Comparison of ENCODE assay signal across 18 cellular contexts in genomic region chr12:53518381-53518780, GRCh38. TPM values are rescaled to one million over a fixed set of nuclear protein-coding genes. Genes with fewer than 3 reads are reported as not detected.
A peak's percentile ranks its signal among the peaks of the same experiment; 100 is the strongest.
DNase-seq lines count a peak whose midpoint lies in the region; ATAC-seq and TF ChIP-seq lines count a peak whose summit lies in the region.
"Had no signal": no experiment of that assay in that cellular context is flagged by ENCODE, and none has a peak within 500 bp of the region (broad histone marks: within the 10 kb centered on the region; RNA-seq: fewer than 3 reads in every experiment).

No MANE protein-coding gene starts in this region.

- no peak for TF ChIP-seq RAD21 in IMR-90 (IDR thresholded peaks at IDR 0.05; ENCODE audit: low read length)

- in situ Hi-C loops in IMR-90 (cut with MboI; ENCODE audit: low sequenced_read_pairs) = loop anchor here (10.0 kb wide), 1 partner anchor 304 kb away; no protein-coding TSS in a partner anchor

- H3K36me3 ChIP-seq in IMR-90 (ENCODE audit: control insufficient read depth, insufficient read depth, low read length) (peaks cover 49% of the 10 kb centered on the region), osteoblast (ENCODE audit: insufficient read depth, low read length) (peaks cover 81% of the 10 kb centered on the region), MM.1S (replicated peaks; ENCODE audit: insufficient read depth, low read length) (no peaks in the 10 kb centered on the region; the same call in 1 of the 2 replicates)

- H3K4me2 ChIP-seq in IMR-90 (ENCODE audit: low read depth, low read length) = no peak overlapping the region
- no peak overlapping the region for H3K4me2 ChIP-seq in osteoblast (ENCODE audit: insufficient read depth, low read length)
- H3K4me2 ChIP-seq in MM.1S (ENCODE audit: low read depth, low read length) = no peak overlapping the region
- H3K4me2 ChIP-seq: BLaER1 treated with 17β-estradiol and CSF1 and Interleukin-3, amounts not matched to agents 10 nM and 100 nM; KMS-11 had no signal

- H3K36me3 Mint-ChIP-seq in activated naive CD8-positive, alpha-beta T cell treated with anti-CD3 and anti-CD28 coated beads for 36 hours = peaks cover 6% of the 10 kb centered on the region

- 78% methylated on average over 3 of the region's 5 CpGs; no CpG with 5 or more reads in 1 of the 2 experiments for WGBS in IMR-90 (ENCODE audit: extremely low coverage in 2 of 2, insufficient read length in 1 of 2), 2 experiments

- H3K9me3 ChIP-seq in IMR-90 (ENCODE audit: control insufficient read depth, insufficient read depth, low read length) (no peaks in the 10 kb centered on the region), osteoblast (ENCODE audit: low read depth, low read length) (no peaks in the 10 kb centered on the region), MM.1S (replicated peaks; ENCODE audit: insufficient read depth, low read length) (no peaks in the 10 kb centered on the region)
- H3K9me3 ChIP-seq: BLaER1 treated with 17β-estradiol and CSF1 and Interleukin-3, amounts not matched to agents 10 nM and 100 nM; SJCRH30 had no signal

- no peaks in the 10 kb centered on the region for H3K9me1 ChIP-seq in IMR-90 (ENCODE audit: insufficient read depth, low read length)

- dilution Hi-C loops in IMR-90 (cut with HindIII; ENCODE audit: low sequenced_read_pairs, unreplicated experiment) = no loop called here

- no peak overlapping the region for H2BK120ac ChIP-seq in IMR-90 (ENCODE audit: low read depth, low read length)

- H3K9me2 ChIP-seq in MM.1S (replicated peaks; ENCODE audit: insufficient read depth, low read length) = no peaks in the 10 kb centered on the region

- CTCF ChIA-PET in IMR-90 (lab: Yijun Ruan, JAX) = interaction anchor here (1.0 kb wide), 1 partner anchor 10 kb away, joined by 3 read pairs; no protein-coding TSS in a partner anchor

- peaks cover 2% of the 10 kb centered on the region; the same call in 1 of the 2 replicates for H3K4me1 ChIP-seq in IMR-90 (ENCODE audit: control insufficient read depth, insufficient read depth, low read length)
- no peaks in the 10 kb centered on the region for H3K4me1 ChIP-seq in osteoblast (ENCODE audit: insufficient read depth, low read length)
- no peaks in the 10 kb centered on the region for H3K4me1 ChIP-seq in MM.1S (ENCODE audit: low read length)
- H3K4me1 ChIP-seq: SJCRH30 had no signal

- no peaks in the 10 kb centered on the region for H3K27me3 ChIP-seq in IMR-90 (ENCODE audit: control insufficient read depth, insufficient read depth, low read length)
- no peaks in the 10 kb centered on the region for H3K27me3 ChIP-seq in osteoblast (ENCODE audit: insufficient read depth, low read length)
- H3K27me3 ChIP-seq in MM.1S (replicated peaks; ENCODE audit: insufficient read depth, low read length) = no peaks in the 10 kb centered on the region
- H3K27me3 ChIP-seq: BLaER1 treated with 17β-estradiol and CSF1 and Interleukin-3, amounts not matched to agents 10 nM and 100 nM; SJCRH30 had no signal

- peak; percentile 16; the same call in 1 of the 2 replicates for ATAC-seq in IMR-90 (ENCODE audit: low read depth)

- no TSS peak for BruUV-seq in IMR-90 (replicated peaks; lab: Mats Ljungman, UMichigan)

- no peak overlapping the region for H2AFZ ChIP-seq in IMR-90 (replicated peaks; ENCODE audit: low read length, poor library complexity)
- H2AFZ ChIP-seq in osteoblast (ENCODE audit: low read length) = no peak overlapping the region
- H2AFZ ChIP-seq in MM.1S (ENCODE audit: low read length) = no peak overlapping the region

- H3K79me1 ChIP-seq in IMR-90 (ENCODE audit: low read depth in 1 of 2, low read length in 2 of 2) = peaks cover 0 to 3% of the 10 kb centered on the region in 2 experiments; a peak in 1 of 4 replicates

- no peak for TF ChIP-seq POLR2A in IMR-90 (IDR thresholded peaks at IDR 0.05; ENCODE audit: low read depth, low read length)

- no peak overlapping the region for H2BK15ac ChIP-seq in IMR-90 (ENCODE audit: low read depth, low read length)

- H4K5ac ChIP-seq in IMR-90 (ENCODE audit: low read depth, low read length) = no peak overlapping the region

- H3K4me1 Mint-ChIP-seq in activated naive CD8-positive, alpha-beta T cell treated with anti-CD3 and anti-CD28 coated beads for 36 hours = no peaks in the 10 kb centered on the region
- H3K4me1 Mint-ChIP-seq: CD8-positive, alpha-beta memory T cell had no signal

- no peak overlapping the region for H2BK20ac ChIP-seq in IMR-90 (ENCODE audit: low read depth, low read length)

- H4K8ac ChIP-seq in IMR-90 (ENCODE audit: low read depth in 2 of 2, low read length in 2 of 2) = no peak overlapping the region

- H2AK9ac ChIP-seq in IMR-90 (replicated peaks; ENCODE audit: low read depth, low read length, poor library complexity) = no peak overlapping the region

- no peaks in the 10 kb centered on the region for H3K79me2 ChIP-seq in osteoblast (ENCODE audit: insufficient read depth, low read length)
- H3K79me2 ChIP-seq in MM.1S (ENCODE audit: low read length) = no peaks in the 10 kb centered on the region

- H3K23ac ChIP-seq in IMR-90 (ENCODE audit: low read depth, low read length) = no peak overlapping the region

- no peaks in the 10 kb centered on the region for H3F3A ChIP-seq in MM.1S (ENCODE audit: insufficient read depth, low read length)

- no peak overlapping the region for H3K4me3 Mint-ChIP-seq in activated naive CD8-positive, alpha-beta T cell treated with anti-CD3 and anti-CD28 coated beads for 36 hours
- H3K4me3 Mint-ChIP-seq: CD8-positive, alpha-beta memory T cell had no signal

- H3K18ac ChIP-seq in IMR-90 (ENCODE audit: low read depth, low read length) = no peak overlapping the region

- H3K9ac ChIP-seq in IMR-90 (ENCODE audit: low read depth, low read length) (no peak overlapping the region), MM.1S (ENCODE audit: low read length) (no peak overlapping the region)
- H3K9ac ChIP-seq: KMS-11 had no signal

- H3K27ac Mint-ChIP-seq in activated naive CD8-positive, alpha-beta T cell treated with anti-CD3 and anti-CD28 coated beads for 36 hours = no peak overlapping the region
- H3K27ac Mint-ChIP-seq: CD8-positive, alpha-beta memory T cell had no signal

- no peak overlapping the region for H3K4ac ChIP-seq in IMR-90 (ENCODE audit: low read depth, low read length)

- no peak overlapping the region for H3K4me3 ChIP-seq in IMR-90 (ENCODE audit: insufficient read depth, low read depth, low read length)
- no peak overlapping the region for H3K4me3 ChIP-seq in cardiac fibroblast (replicated peaks in 1 of 2; ENCODE audit: low read depth in 2 of 2, low read length in 2 of 2)
- no peak overlapping the region for H3K4me3 ChIP-seq in osteoblast (ENCODE audit: insufficient read depth, low read length)
- H3K4me3 ChIP-seq in MM.1S (ENCODE audit: low read length) = no peak overlapping the region
- H3K4me3 ChIP-seq: BLaER1 treated with 17β-estradiol and CSF1 and Interleukin-3, amounts not matched to agents 10 nM and 100 nM; SJCRH30 had no signal

- DNase-seq in ELR (ENCODE audit: low read depth) (peak; percentile 53), IMR-90 (peak; percentile 41), cardiac fibroblast (ENCODE audit: low read depth in 2 of 2) (peak; percentile 21 to 30), osteoblast (ENCODE audit: insufficient read length, low spot score, missing footprints) (peak; percentile 22), NK-92 (lab: John Stamatoyannopoulos, UW; ENCODE audit: unreplicated experiment) (no peak), MM.1S (no peak)
- DNase-seq in activated naive CD8-positive, alpha-beta T cell treated with anti-CD3 and anti-CD28 coated beads for 36 hours = no peak
- DNase-seq: CD8-positive, alpha-beta memory T cell; H7; NCI-H1105; NCI-H1694 treated with DMSO at 0.1 percent for 48 hours; NCI-H526 treated with DMSO at 0.1 percent for 48 hours; NK-92 treated with Interleukin-12 subunit alpha and Interleukin-12 subunit beta, amount 100 ng/mL, for 24 hours; OCI-M1; SJCRH30; T-helper 2 cell had no signal

- H2AK5ac ChIP-seq in IMR-90 (ENCODE audit: low read depth, low read length) = no peak overlapping the region

- H3K27me3 Mint-ChIP-seq in activated naive CD8-positive, alpha-beta T cell treated with anti-CD3 and anti-CD28 coated beads for 36 hours = no peaks in the 10 kb centered on the region

- no peaks in the 10 kb centered on the region for H3K9me3 Mint-ChIP-seq in activated naive CD8-positive, alpha-beta T cell treated with anti-CD3 and anti-CD28 coated beads for 36 hours
- H3K9me3 Mint-ChIP-seq: CD8-positive, alpha-beta memory T cell had no signal

- intact Hi-C loops in IMR-90 (cut with micrococcal nuclease) = no loop called here

- TF ChIP-seq CTCF in IMR-90 (conservative IDR thresholded peaks at IDR 0.05; ENCODE audit: low read depth, low read length) (no peak), cardiac fibroblast (IDR thresholded peaks at IDR 0.05; ENCODE audit: low read depth, low read length) (no peak), osteoblast (IDR thresholded peaks at IDR 0.05; ENCODE audit: extremely low read depth, low read depth, low read length) (no peak), MM.1S (IDR thresholded peaks at IDR 0.05; ENCODE audit: low read length) (no peak)

- no peak overlapping the region for H3K14ac ChIP-seq in IMR-90 (replicated peaks; ENCODE audit: low read depth, low read length)

- H4K91ac ChIP-seq in IMR-90 (ENCODE audit: insufficient read depth, low read depth, low read length) = no peak overlapping the region

- POLR2A ChIA-PET in IMR-90 (lab: Charles Lee; ENCODE audit: unreplicated experiment) = no interaction called here

- H3K27ac ChIP-seq in IMR-90 (ENCODE audit: insufficient read depth, low read length) = no peak overlapping the region
- H3K27ac ChIP-seq in osteoblast (ENCODE audit: low read depth, low read length) = no peak overlapping the region
- H3K27ac ChIP-seq in MM.1S (ENCODE audit: low read length) = no peak overlapping the region
- H3K27ac ChIP-seq: BLaER1 treated with 17β-estradiol and CSF1 and Interleukin-3, amounts not matched to agents 10 nM and 100 nM; KMS-11; SJCRH30 had no signal

- no peak overlapping the region for H3K56ac ChIP-seq in IMR-90 (ENCODE audit: extremely low read depth, insufficient read depth, low read length)

- no peak overlapping the region for H2BK5ac ChIP-seq in IMR-90 (ENCODE audit: low read depth, low read length, poor library complexity, severe bottlenecking)

- no peaks in the 10 kb centered on the region; the same call in 1 of the 2 replicates for H4K20me1 ChIP-seq in IMR-90 (ENCODE audit: insufficient read depth, low read length)
- no peaks in the 10 kb centered on the region for H4K20me1 ChIP-seq in osteoblast (ENCODE audit: insufficient read depth, low read length)
- no peaks in the 10 kb centered on the region for H4K20me1 ChIP-seq in MM.1S (ENCODE audit: insufficient read depth, low read length)

RNA-seq across cellular contexts. Expression of gene NPFF, which starts 11.1 kb away (rescaled TPM):
- not detected in 2 replicates for total RNA-seq in IMR-90 (2012; rRNA removed)
- polyA plus RNA-seq in IMR-90 (2012; rRNA removed) = not detected in 2 replicates
- not detected in 2 replicates for polyA plus RNA-seq in IMR-90 (2012; cell fraction: cytosol; rRNA removed)
- 0.87 TPM in 1 of 2 replicates, not detected in the other for polyA plus RNA-seq in IMR-90 (2012; cell fraction: nucleus; rRNA removed; ENCODE audit: low replicate concordance)
- not detected in 2 replicates for total RNA-seq in osteoblast
- total RNA-seq in activated naive CD8-positive, alpha-beta T cell treated with anti-CD3 and anti-CD28 coated beads for 36 hours = not detected
- total RNA-seq: CD8-positive, alpha-beta memory T cell; H7 had no signal
- polyA plus RNA-seq: CD8-positive, alpha-beta memory T cell had no signal

RNA-seq across cellular contexts. Expression of gene TARBP2, which starts 17.3 kb away (rescaled TPM):
- total RNA-seq in IMR-90 (2012; rRNA removed) (27.4 and 27.8 TPM in 2 replicates), osteoblast (33.0 and 35.5 TPM in 2 replicates)
- polyA plus RNA-seq in IMR-90 (2012; rRNA removed) = 46.1 and 49.6 TPM in 2 replicates
- polyA plus RNA-seq in IMR-90 (2012; cell fraction: cytosol; rRNA removed) = 31.9 and 38.5 TPM in 2 replicates
- polyA plus RNA-seq in IMR-90 (2012; cell fraction: nucleus; rRNA removed; ENCODE audit: low replicate concordance) = 128 and 140 TPM in 2 replicates
- 10 to 100 TPM; 41.0 to 47.3 TPM for total RNA-seq in activated naive CD8-positive, alpha-beta T cell treated with anti-CD3 and anti-CD28 coated beads for 36 hours

RNA-seq across cellular contexts. Expression of gene MAP3K12, which starts 19.1 kb away (rescaled TPM):
- 20.6 and 29.0 TPM in 2 replicates for total RNA-seq in IMR-90 (2012; rRNA removed)
- polyA plus RNA-seq in IMR-90 (2012; rRNA removed) = 48.6 and 52.5 TPM in 2 replicates
- 18.8 and 22.6 TPM in 2 replicates for polyA plus RNA-seq in IMR-90 (2012; cell fraction: cytosol; rRNA removed)
- 284 and 449 TPM in 2 replicates for polyA plus RNA-seq in IMR-90 (2012; cell fraction: nucleus; rRNA removed; ENCODE audit: low replicate concordance)
- total RNA-seq in osteoblast = 49.6 and 51.9 TPM in 2 replicates
- total RNA-seq in activated naive CD8-positive, alpha-beta T cell treated with anti-CD3 and anti-CD28 coated beads for 36 hours = 1 to 10 TPM; 8.4 to 8.7 TPM

Comparison
In these comparisons a context has a peak if more than half of its experiments do, and no peak if none do; other contexts are left out.
1. DNase-seq: peak in ELR (single experiment), IMR-90 (single experiment), cardiac fibroblast (2 of 2) and osteoblast (single experiment); none in NK-92 (single experiment), activated naive CD8-positive, alpha-beta T cell treated with anti-CD3 and anti-CD28 coated beads for 36 hours (single experiment) and MM.1S (single experiment).